ENCODE assay signal across 8 cellular contexts in genomic region chr6:159104163-159104885, GRCh38. TPM values are rescaled to one million over a fixed set of nuclear protein-coding genes. Genes with fewer than 3 reads are reported as not detected.
DNase-seq lines count a peak whose midpoint lies in the region; ATAC-seq and TF ChIP-seq lines count a peak whose summit lies in the region.

No MANE protein-coding gene starts in this region.

- no peaks in the 10 kb centered on the region for H3K36me3 ChIP-seq in effector memory CD4-positive, alpha-beta T cell (ENCODE audit: control insufficient read depth, insufficient read depth, low read length)

- no peaks in the 10 kb centered on the region for H3K27me3 Mint-ChIP-seq in mesothelial cell of epicardium (ENCODE audit: low read depth)

- no peak overlapping the region for H3K27ac Mint-ChIP-seq in mesothelial cell of epicardium

- H3K4me3 Mint-ChIP-seq in mesothelial cell of epicardium = no peak overlapping the region

- DNase-seq in AG08396 (ENCODE audit: low spot score) = peak; percentile 82
- DNase-seq in NCI-H82 (lab: John Stamatoyannopoulos, UW) = peak; percentile 76
- peak; percentile 52 to 64 for DNase-seq in activated CD8-positive, alpha-beta memory T cell treated with anti-CD3 and anti-CD28 coated beads for 1 hour (ENCODE audit: extremely low read depth in 1 of 2, low read depth in 1 of 2)
- DNase-seq in effector memory CD4-positive, alpha-beta T cell = peak; percentile 58 to 64 (median 64)
- peak in 1 of 2 experiments; percentile 68 for DNase-seq in mesothelial cell of epicardium (ENCODE audit: low spot score in 2 of 2, unreplicated experiment in 2 of 2)
- peak; percentile 44 to 52 for DNase-seq in stimulated activated CD8-positive, alpha-beta memory T cell treated with anti-CD3 and anti-CD28 coated beads, Interleukin-4, amount 100 ng/mL, for 4 hours (ENCODE audit: low read depth in 2 of 2, low spot score in 1 of 2)

- peaks cover 9% of the 10 kb centered on the region for H3K4me1 Mint-ChIP-seq in mesothelial cell of epicardium

- H3K4me3 ChIP-seq in effector memory CD4-positive, alpha-beta T cell (ENCODE audit: insufficient read depth, low read depth, low read length, poor library complexity, severe bottlenecking) = no peak overlapping the region

- peak overlapping the region; percentile 34 for H3K27ac ChIP-seq in effector memory CD4-positive, alpha-beta T cell (ENCODE audit: insufficient read depth, low read length, poor library complexity, severe bottlenecking)

- no peaks in the 10 kb centered on the region for H3K9me3 Mint-ChIP-seq in mesothelial cell of epicardium

- ATAC-seq in GM18861 (IDR thresholded peaks at IDR 0.05; ENCODE audit: unreplicated experiment) (peak; percentile 48), HG03135 (IDR thresholded peaks at IDR 0.05; ENCODE audit: unreplicated experiment) (peak; percentile 51)

- peak; percentile 62 for TF ChIP-seq CTCF in mesothelial cell of epicardium (IDR thresholded peaks at IDR 0.05; ENCODE audit: unreplicated experiment)

- peaks cover 50% of the 10 kb centered on the region for H3K4me1 ChIP-seq in effector memory CD4-positive, alpha-beta T cell (ENCODE audit: control insufficient read depth, insufficient read depth, low read length, poor library complexity, severe bottlenecking)

- no peaks in the 10 kb centered on the region for H3K27me3 ChIP-seq in effector memory CD4-positive, alpha-beta T cell (replicated peaks; ENCODE audit: control insufficient read depth, insufficient read depth, low read length, poor library complexity, severe bottlenecking)

- no peaks in the 10 kb centered on the region for H3K9me3 ChIP-seq in effector memory CD4-positive, alpha-beta T cell (ENCODE audit: control insufficient read depth, low read length)

- H3K36me3 Mint-ChIP-seq in mesothelial cell of epicardium = no peaks in the 10 kb centered on the region

RNA-seq across cellular contexts. Expression of gene TAGAP, which starts 59.5 kb away (rescaled TPM):
- 0.16 to 0.32 TPM (median 0.24 TPM) in 3 replicates for total RNA-seq in mesothelial cell of epicardium
